ENCODE assay signal across 8 cellular contexts in genomic region chr13:51583875-51584730, GRCh38. TPM values are rescaled to one million over a fixed set of nuclear protein-coding genes. Genes with fewer than 3 reads are reported as not detected.
DNase-seq lines count a peak whose midpoint lies in the region; ATAC-seq and TF ChIP-seq lines count a peak whose summit lies in the region.

A gene with protein sequence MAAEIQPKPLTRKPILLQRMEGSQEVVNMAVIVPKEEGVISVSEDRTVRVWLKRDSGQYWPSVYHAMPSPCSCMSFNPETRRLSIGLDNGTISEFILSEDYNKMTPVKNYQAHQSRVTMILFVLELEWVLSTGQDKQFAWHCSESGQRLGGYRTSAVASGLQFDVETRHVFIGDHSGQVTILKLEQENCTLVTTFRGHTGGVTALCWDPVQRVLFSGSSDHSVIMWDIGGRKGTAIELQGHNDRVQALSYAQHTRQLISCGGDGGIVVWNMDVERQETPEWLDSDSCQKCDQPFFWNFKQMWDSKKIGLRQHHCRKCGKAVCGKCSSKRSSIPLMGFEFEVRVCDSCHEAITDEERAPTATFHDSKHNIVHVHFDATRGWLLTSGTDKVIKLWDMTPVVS (plus strand): TSS chr13:51584462. CDS start chr13:51584688, 226 bp downstream.

- no peak within 1 kb of the TSS for H3K4me3 ChIP-seq in KMS-11 (IDR thresholded peaks at IDR 0.05; ENCODE audit: insufficient read depth, low read depth, low read length)
- peak within 1 kb of the TSS; percentile 78 to 97 (median 86) for H3K4me3 ChIP-seq in Peyer's patch
- peak within 1 kb of the TSS; percentile 71 to 92 (median 86) for H3K4me3 ChIP-seq in esophagus muscularis mucosa
- H3K4me3 ChIP-seq in muscle layer of duodenum (ENCODE audit: low read depth in 1 of 2, low read length in 2 of 2): peak within 1 kb of the TSS; percentile 74 to 99

- TF ChIP-seq CTCF in KMS-11 (conservative IDR thresholded peaks at IDR 0.05; ENCODE audit: low read depth, low read length): no peak
- TF ChIP-seq CTCF in Peyer's patch (IDR thresholded peaks at IDR 0.05): peak in 3 of 6 experiments; percentile 4 to 21 (median 12)
- peak in 1 of 3 experiments; percentile 34 for TF ChIP-seq CTCF in esophagus muscularis mucosa (IDR thresholded peaks at IDR 0.05)

- H3K9ac ChIP-seq in KMS-11: peak within 1 kb of the TSS; percentile 23; the same call in 1 of the 2 replicates

- ATAC-seq in GM21737 (IDR thresholded peaks at IDR 0.05; ENCODE audit: unreplicated experiment): peak; percentile 79
- ATAC-seq in activated T-cell treated with anti-CD3 and anti-CD28 coated beads, Interleukin-2, amount 50 U/mL, for 72 hours (replicated peaks in 1 of 2): peak; percentile 80 to 81

- H2AFZ ChIP-seq in KMS-11 (ENCODE audit: low read depth): peak within 1 kb of the TSS; percentile 87

- peaks cover 8% of the 10 kb centered on the region for H3K27me3 Mint-ChIP-seq in activated T-cell treated with anti-CD3 and anti-CD28 coated beads, Interleukin-2, amount 50 U/mL, for 72 hours (ENCODE audit: low read depth)

- H3K27ac Mint-ChIP-seq in activated T-cell treated with anti-CD3 and anti-CD28 coated beads, Interleukin-2, amount 50 U/mL, for 72 hours: peak within 1 kb of the TSS; percentile 96

- peak; percentile 98 for DNase-seq in DMS79 (lab: John Stamatoyannopoulos, UW)
- peak; percentile 100 for DNase-seq in Peyer's patch
- peak; percentile 99 for DNase-seq in activated T-cell treated with anti-CD3 and anti-CD28 coated beads, Interleukin-2, amount 50 U/mL, for 72 hours
- DNase-seq in esophagus muscularis mucosa (ENCODE audit: extremely low spot score): peak; percentile 100
- DNase-seq in stimulated activated CD8-positive, alpha-beta memory T cell treated with anti-CD3 and anti-CD28 coated beads, Interleukin-7, amount 100 ng/mL, for 4 hours (ENCODE audit: low read depth in 2 of 2): peak; percentile 99

- H3K27ac ChIP-seq in KMS-11 (peak within 1 kb of the TSS; percentile 50; the same call in 1 of the 2 replicates), Peyer's patch (peak within 1 kb of the TSS; percentile 82 to 93 (median 90)), esophagus muscularis mucosa (replicated peaks in 1 of 4) (peak within 1 kb of the TSS; percentile 89 to 93 (median 90)), muscle layer of duodenum (ENCODE audit: low read length) (peak within 1 kb of the TSS; percentile 69)

- no peaks in the 10 kb centered on the region for H3K9me3 ChIP-seq in Peyer's patch
- no peaks in the 10 kb centered on the region for H3K9me3 ChIP-seq in esophagus muscularis mucosa
- H3K9me3 ChIP-seq in muscle layer of duodenum (ENCODE audit: control insufficient read depth in 1 of 2, low read length in 2 of 2): no peaks in the 10 kb centered on the region

- TF ChIP-seq POLR2A in Peyer's patch (IDR thresholded peaks at IDR 0.05): peak; percentile 37 to 72
- TF ChIP-seq POLR2A in esophagus muscularis mucosa (IDR thresholded peaks at IDR 0.05; ENCODE audit: low read depth): peak; percentile 45

- H3K36me3 Mint-ChIP-seq in activated T-cell treated with anti-CD3 and anti-CD28 coated beads, Interleukin-2, amount 50 U/mL, for 72 hours (ENCODE audit: insufficient read depth in 2 of 2): peaks cover 0 to 2% of the 10 kb centered on the region in 2 donors

- H3K27me3 ChIP-seq in KMS-11 (ENCODE audit: insufficient read depth, low read depth): no peaks in the 10 kb centered on the region
- H3K27me3 ChIP-seq in Peyer's patch: no peaks in the 10 kb centered on the region
- H3K27me3 ChIP-seq in esophagus muscularis mucosa: no peaks in the 10 kb centered on the region
- H3K27me3 ChIP-seq in muscle layer of duodenum (ENCODE audit: low read depth, low read length): no peaks in the 10 kb centered on the region

- peak within 1 kb of the TSS; percentile 86 to 97 for H3K4me3 Mint-ChIP-seq in activated T-cell treated with anti-CD3 and anti-CD28 coated beads, Interleukin-2, amount 50 U/mL, for 72 hours

- H3K36me3 ChIP-seq in KMS-11 (ENCODE audit: insufficient read depth): no peaks in the 10 kb centered on the region
- H3K36me3 ChIP-seq in Peyer's patch: no peaks in the 10 kb centered on the region
- no peaks in the 10 kb centered on the region for H3K36me3 ChIP-seq in esophagus muscularis mucosa
- H3K36me3 ChIP-seq in muscle layer of duodenum (ENCODE audit: control insufficient read depth in 1 of 2, insufficient read depth in 2 of 2, low read length in 2 of 2): peaks cover 0 to 4% of the 10 kb centered on the region in 2 donors

- peaks cover 37% of the 10 kb centered on the region for H3K4me1 Mint-ChIP-seq in activated T-cell treated with anti-CD3 and anti-CD28 coated beads, Interleukin-2, amount 50 U/mL, for 72 hours (ENCODE audit: low read depth)

- peak within 1 kb of the TSS; percentile 88 for H3K4me2 ChIP-seq in KMS-11

- no peak for TF ChIP-seq EP300 in esophagus muscularis mucosa (IDR thresholded peaks at IDR 0.05)

- H3K79me2 ChIP-seq in KMS-11 (ENCODE audit: insufficient read depth, low read depth): no peaks in the 10 kb centered on the region

- no peaks in the 10 kb centered on the region for H3K9me3 Mint-ChIP-seq in activated T-cell treated with anti-CD3 and anti-CD28 coated beads, Interleukin-2, amount 50 U/mL, for 72 hours

- intact Hi-C loops in esophagus muscularis mucosa (cut with DNase I): loop anchor here (2.0 to 10.0 kb wide), 2 partner anchors 129 to 141 kb away; no protein-coding TSS in a partner anchor

- no peaks in the 10 kb centered on the region for H4K20me1 ChIP-seq in KMS-11 (ENCODE audit: insufficient read depth)

- under 1% methylated on average over 43 of the region's 81 CpGs for WGBS in esophagus muscularis mucosa

- peaks cover 14% of the 10 kb centered on the region for H3K4me1 ChIP-seq in KMS-11 (ENCODE audit: low read depth, poor library complexity, severe bottlenecking)
- peaks cover 0 to 9% (median 4%) of the 10 kb centered on the region in 4 donors for H3K4me1 ChIP-seq in Peyer's patch
- H3K4me1 ChIP-seq in esophagus muscularis mucosa: peaks cover 12 to 33% (median 25%) of the 10 kb centered on the region in 4 donors
- peaks cover 4 to 19% of the 10 kb centered on the region in 2 donors for H3K4me1 ChIP-seq in muscle layer of duodenum (ENCODE audit: control insufficient read depth in 1 of 2, insufficient read depth in 2 of 2, low read length in 2 of 2)

RNA-seq across cellular contexts. Expression of the gene that starts here (rescaled TPM):
- total RNA-seq in Peyer's patch: 10 to 100 TPM in 2 of 4 donors, 1 to 10 TPM in 2; 6.0 to 11.3 (median 9.7) TPM
- 10 to 100 TPM; 12.6 to 13.5 TPM for total RNA-seq in activated T-cell treated with anti-CD3 and anti-CD28 coated beads, Interleukin-2, amount 50 U/mL, for 72 hours
- total RNA-seq in esophagus muscularis mucosa: 1 to 10 TPM; 4.7 to 8.7 (median 5.7) TPM
